15 cellular contexts compared by ENCODE assay signal in the genomic region with DNA sequence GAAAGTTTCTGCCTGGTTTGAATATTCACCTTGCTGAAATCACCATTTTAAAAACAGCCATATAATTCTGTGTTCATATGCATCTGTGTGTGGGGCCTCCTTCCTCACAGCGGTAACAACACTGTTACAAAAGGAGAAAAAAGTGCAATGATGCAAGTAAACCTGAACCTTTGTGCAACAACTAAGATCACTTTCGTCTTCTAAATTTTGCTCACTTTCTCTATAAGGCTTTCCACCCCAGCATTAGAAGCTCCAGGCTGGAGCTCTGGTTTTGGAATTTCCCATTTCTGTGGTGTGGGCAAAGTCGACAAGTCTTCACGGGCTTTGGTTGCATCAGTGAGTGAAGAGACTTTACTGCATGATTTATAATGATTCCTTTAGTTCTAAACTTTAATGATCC. TPM values are rescaled to one million over a fixed set of nuclear protein-coding genes. Genes with fewer than 3 reads are reported as not detected.
A peak's percentile ranks its signal among the peaks of the same experiment; 100 is the strongest.
DNase-seq lines count a peak whose midpoint lies in the region; ATAC-seq, FAIRE-seq and TF ChIP-seq lines count a peak whose summit lies in the region.
"Had no signal": no experiment of that assay in that cellular context is flagged by ENCODE, and none has a peak within 500 bp of the region (broad histone marks: within the 10 kb centered on the region; RNA-seq: fewer than 3 reads in every experiment).

No MANE protein-coding gene starts in this region.

- peak; percentile 65 for ATAC-seq in GM21717 (IDR thresholded peaks at IDR 0.05; ENCODE audit: unreplicated experiment)
- ATAC-seq in HG03520 (IDR thresholded peaks at IDR 0.05; ENCODE audit: unreplicated experiment): peak; percentile 52
- no peak for ATAC-seq in gastrocnemius medialis
- ATAC-seq: activated CD4-positive, CD25-positive, alpha-beta regulatory T cell treated with anti-CD3 and anti-CD28 coated beads, Interleukin-2, amount 50 U/mL, for 24 hours had no signal

- peak overlapping the region; percentile 42 to 88 (median 68) for H3K27ac ChIP-seq in esophagus squamous epithelium
- H3K27ac ChIP-seq in gastrocnemius medialis: no peak overlapping the region
- H3K27ac ChIP-seq: BLaER1, KMS-11, SJSA1 had no signal

- no peak for DNase-seq in GM12892 (ENCODE audit: insufficient read length)
- DNase-seq in esophagus squamous epithelium (lab: John Stamatoyannopoulos, UW): no peak
- no peak for DNase-seq in stimulated activated CD4-positive, alpha-beta T cell treated with anti-CD3 and anti-CD28 coated beads, Interleukin-1b, Interleukin-23, amount 100 ng/mL, for 48 hours
- DNase-seq in gastrocnemius medialis: no peak
- DNase-seq in stimulated activated CD4-positive, alpha-beta T cell treated with anti-CD3 and anti-CD28 coated beads, Interleukin-4, amount 100 ng/mL, for 4 hours: no peak
- no peak for DNase-seq in islet precursor cell
- DNase-seq: activated effector memory CD4-positive, alpha-beta T cell treated with anti-CD3 and anti-CD28 coated beads, Interleukin-2, amount 50 U/mL, for 16 hours; NCI-H2227 treated with DMSO at 0.1 percent for 48 hours; retina had no signal

- peak; percentile 84 for FAIRE-seq in GM12892 (lab: Jason Lieb, UNC)

- no peaks in the 10 kb centered on the region for H3K36me3 ChIP-seq in esophagus squamous epithelium
- H3K36me3 ChIP-seq in gastrocnemius medialis: no peaks in the 10 kb centered on the region
- H3K36me3 ChIP-seq: BLaER1, SJSA1 had no signal

- no peaks in the 10 kb centered on the region for H3K27me3 ChIP-seq in esophagus squamous epithelium
- H3K27me3 ChIP-seq in gastrocnemius medialis: no peaks in the 10 kb centered on the region
- H3K27me3 ChIP-seq: BLaER1, SJSA1 had no signal

- in situ Hi-C loops in gastrocnemius medialis (cut with MboI; ENCODE audit: low sequenced_read_pairs in 4 of 4): no loop called here

- TF ChIP-seq POLR2A in GM12892 (IDR thresholded peaks at IDR 0.05; ENCODE audit: low read depth, low read length): no peak
- TF ChIP-seq POLR2A in esophagus squamous epithelium (IDR thresholded peaks at IDR 0.05): no peak
- TF ChIP-seq POLR2A in gastrocnemius medialis (IDR thresholded peaks at IDR 0.05): no peak

- H3K4me3 ChIP-seq in esophagus squamous epithelium: no peak overlapping the region
- no peak overlapping the region for H3K4me3 ChIP-seq in gastrocnemius medialis
- H3K4me3 ChIP-seq: BLaER1, SJSA1 had no signal

- intact Hi-C loops in esophagus squamous epithelium (cut with DNase I): no loop called here
- intact Hi-C loops in gastrocnemius medialis (cut with DNase I; ENCODE audit: low total_unique reads): no loop called here

- TF ChIP-seq CTCF in esophagus squamous epithelium (IDR thresholded peaks at IDR 0.05) (no peak), gastrocnemius medialis (IDR thresholded peaks at IDR 0.05 in 4 of 5, conservative IDR thresholded peaks at IDR 0.05 in 1 of 5) (no peak)

- WGBS in esophagus squamous epithelium, 2 donors: 24 to 55% methylated on average over 4 of the region's 4 CpGs

- peaks cover 10 to 66% (median 31%) of the 10 kb centered on the region in 3 donors for H3K4me1 ChIP-seq in esophagus squamous epithelium
- H3K4me1 ChIP-seq in gastrocnemius medialis: peaks cover 9 to 16% of the 10 kb centered on the region in 2 donors

- H3K9me3 ChIP-seq in esophagus squamous epithelium (no peaks in the 10 kb centered on the region), gastrocnemius medialis (no peaks in the 10 kb centered on the region)
- H3K9me3 ChIP-seq: BLaER1, SJSA1 had no signal

RNA-seq across cellular contexts. Expression of gene FGD6, which starts 18.4 kb away (rescaled TPM):
- polyA plus RNA-seq in GM12892 (2012; ENCODE audit: missing spikeins): 6.3 TPM
- 10 to 100 TPM; 10.0 to 19.1 (median 13.2) TPM for total RNA-seq in esophagus squamous epithelium
- total RNA-seq in gastrocnemius medialis: 1 to 10 TPM; 2.9 to 8.4 (median 4.4) TPM

RNA-seq across cellular contexts. Expression of gene VEZT, which starts 18.7 kb away (rescaled TPM):
- 58.4 TPM for polyA plus RNA-seq in GM12892 (2012; ENCODE audit: missing spikeins)
- total RNA-seq in esophagus squamous epithelium (10 to 100 TPM; 27.7 to 82.0 (median 45.3) TPM), gastrocnemius medialis (100 to 1,000 TPM; 100 to 131 (median 118) TPM)

Comparison
In these comparisons a context has a peak if more than half of its experiments do, and no peak if none do; other contexts are left out.
1. ATAC-seq: peak in GM21717 (single experiment) and HG03520 (single experiment); none in gastrocnemius medialis (0 of 2).
2. H3K27ac ChIP-seq: peak in esophagus squamous epithelium (4 of 4); none in gastrocnemius medialis (0 of 4).